Comparison of ENCODE assay signal across 1 cellular context in genomic region chr6:157278171-157278570, GRCh38.
TF ChIP-seq lines count a peak whose summit lies in the region.

No MANE protein-coding gene starts in this region.

TF ChIP-seq in HepG2, 621 proteins besides CTCF, POLR2A, EP300 and RAD21:
- TF ChIP-seq TFE3 (CRISPR knock-in tag; IDR thresholded peaks at IDR 0.05) (no peak), KDM5A (IDR thresholded peaks at IDR 0.05; ENCODE audit: borderline replicate concordance, low read length) (no peak), AGO2 (optimal IDR thresholded peaks at IDR 0.05; ENCODE audit: low read depth, low read length) (peak; percentile 31), CREM (IDR thresholded peaks at IDR 0.05) (no peak), CREM (CRISPR knock-in tag; IDR thresholded peaks at IDR 0.05) (no peak)
